ENCODE assay signal across 8 cellular contexts in the genomic region with DNA sequence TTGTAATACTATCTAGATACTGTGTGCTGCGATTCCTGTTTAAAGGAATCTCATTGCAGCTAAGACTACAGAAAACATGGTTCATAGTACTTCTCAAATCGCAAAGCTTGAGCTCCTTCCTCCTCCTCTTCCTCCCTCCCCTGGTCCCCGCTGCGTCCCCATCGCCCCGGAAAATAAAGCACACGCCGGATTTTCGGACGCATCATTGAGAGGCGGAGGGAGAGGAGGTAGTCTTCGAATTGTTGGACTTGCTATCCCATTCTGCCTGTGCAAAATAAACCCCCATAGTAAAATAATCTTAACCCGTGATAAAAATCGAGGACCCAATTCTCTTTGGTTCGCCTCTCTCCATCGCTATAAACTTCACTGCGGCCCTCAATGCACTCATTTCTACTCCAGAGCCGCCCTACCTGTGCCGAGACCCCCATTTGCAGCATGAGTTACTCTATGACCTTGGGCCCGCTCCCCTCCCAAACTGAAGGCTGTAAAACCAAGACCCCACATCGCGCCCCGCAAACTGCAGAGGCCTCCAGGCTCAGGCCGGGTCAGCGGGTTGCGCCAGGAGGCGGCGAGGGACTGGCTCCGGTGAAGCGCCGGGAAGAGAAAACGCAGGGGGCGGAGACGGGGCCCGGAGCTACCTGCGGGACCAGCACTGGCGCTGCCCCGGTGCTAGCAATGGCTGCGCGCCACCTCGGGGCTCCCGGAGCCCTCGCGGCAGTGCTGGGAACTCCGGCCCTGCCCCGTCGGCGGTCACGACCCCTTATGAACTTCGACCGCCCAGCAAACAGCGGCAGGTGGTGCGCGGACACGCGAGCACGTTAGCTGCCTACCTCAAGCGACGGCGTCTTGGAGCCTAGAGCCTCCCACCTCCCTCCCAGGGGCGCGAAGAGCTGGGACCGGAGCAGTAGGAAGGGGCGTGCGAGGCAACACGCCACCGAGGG. TPM values are rescaled to one million over a fixed set of nuclear protein-coding genes. Genes with fewer than 3 reads are reported as not detected.
A peak's percentile ranks its signal among the peaks of the same experiment; 100 is the strongest.
DNase-seq lines count a peak whose midpoint lies in the region; ATAC-seq and TF ChIP-seq lines count a peak whose summit lies in the region.

No MANE protein-coding gene starts in this region.

- DNase-seq in NCI-H2029 (lab: John Stamatoyannopoulos, UW) (peak; percentile 48), NCI-H2029 treated with DMSO at 0.1 percent for 48 hours (lab: John Stamatoyannopoulos, UW) (no peak), RWPE2 (ENCODE audit: low spot score) (peak; percentile 68), left colon (peak in 1 of 2 donors; percentile 82)
- peak; percentile 36 for DNase-seq in stimulated activated CD8-positive, alpha-beta memory T cell treated with anti-CD3 and anti-CD28 coated beads, Interleukin-4, amount 100 ng/mL, for 48 hours

- H3K27ac ChIP-seq in RWPE2 (ENCODE audit: poor library complexity, severe bottlenecking) (peak overlapping the region; percentile 83), cingulate gyrus (ENCODE audit: low read depth, low read length) (peak overlapping the region; percentile 94)

- intact Hi-C loops in left colon (cut with DNase I, micrococcal nuclease), result no loop called here

- H3K27me3 ChIP-seq in RWPE2 (ENCODE audit: insufficient read depth, poor library complexity, severe bottlenecking), result no peaks in the 10 kb centered on the region

- H3K4me1 ChIP-seq in RWPE2 (ENCODE audit: insufficient read depth, poor library complexity, severe bottlenecking), result peaks cover 14% of the 10 kb centered on the region

- H3K4me3 ChIP-seq in RWPE2 (ENCODE audit: severe bottlenecking), result peak overlapping the region; percentile 77

- H3K36me3 ChIP-seq in RWPE2 (ENCODE audit: low read depth), result peaks cover 4% of the 10 kb centered on the region

- TF ChIP-seq CTCF in RWPE2 (IDR thresholded peaks at IDR 0.05; ENCODE audit: poor library complexity, severe bottlenecking), result no peak

- ATAC-seq in GM19463 (IDR thresholded peaks at IDR 0.05; ENCODE audit: unreplicated experiment) (peak; percentile 41), HG03520 (IDR thresholded peaks at IDR 0.05; ENCODE audit: unreplicated experiment) (peak; percentile 31), RWPE2 (ENCODE audit: low read depth) (peak; percentile 68), left colon (peak; percentile 69)

- H3K9me3 ChIP-seq in RWPE2 (ENCODE audit: severe bottlenecking), result no peaks in the 10 kb centered on the region

RNA-seq across cellular contexts. Expression of a gene that starts 0.6 kb away (rescaled TPM):
- 10 to 100 TPM; 14.8 to 16.4 TPM for total RNA-seq in left colon

RNA-seq across cellular contexts. Expression of a gene that starts 12.3 kb away (rescaled TPM):
- total RNA-seq in left colon, result 10 to 100 TPM; 24.2 to 44.4 TPM
